In genomic region chr1:109771712-109772657, GRCh38 we compare ENCODE assay signal across 24 cellular contexts. TPM values are rescaled to one million over a fixed set of nuclear protein-coding genes. Genes with fewer than 3 reads are reported as not detected.
DNase-seq lines count a peak whose midpoint lies in the region; ATAC-seq and TF ChIP-seq lines count a peak whose summit lies in the region.
"Had no signal": no experiment of that assay in that cellular context is flagged by ENCODE, and none has a peak within 500 bp of the region (broad histone marks: within the 10 kb centered on the region; RNA-seq: fewer than 3 reads in every experiment).

No MANE protein-coding gene starts in this region.

- H3K18ac ChIP-seq in mesenchymal stem cell (ENCODE audit: low read depth in 1 of 2, low read length in 2 of 2) = peak overlapping the region in 1 of 2 experiments; percentile 16

- H3K27ac ChIP-seq in dorsolateral prefrontal cortex (peak overlapping the region in 42 of 59 donors; percentile 6 to 82 (median 51)), mesenchymal stem cell (ENCODE audit: low read length, poor library complexity, severe bottlenecking) (no peak overlapping the region), transverse colon (no peak overlapping the region)

- no peaks in the 10 kb centered on the region for H3K27me3 ChIP-seq in dorsolateral prefrontal cortex
- H3K27me3 ChIP-seq in mesenchymal stem cell (ENCODE audit: control insufficient read depth in 1 of 2, insufficient read depth in 1 of 2, low read length in 2 of 2) = no peaks in the 10 kb centered on the region
- no peaks in the 10 kb centered on the region for H3K27me3 ChIP-seq in transverse colon

- H4K91ac ChIP-seq in mesenchymal stem cell (ENCODE audit: low read length) = no peak overlapping the region

- no peak overlapping the region for H2AFZ ChIP-seq in mesenchymal stem cell (ENCODE audit: low read depth, low read length)

- no peak for TF ChIP-seq POLR2A in transverse colon (IDR thresholded peaks at IDR 0.05)

- ATAC-seq in activated naive CD8-positive, alpha-beta T cell treated with anti-CD3 and anti-CD28 coated beads, Interleukin-2, amount 10 ng/mL, durations not matched to agents 7 days and 5 days (ENCODE audit: low read depth) = no peak
- ATAC-seq in GM18519 (IDR thresholded peaks at IDR 0.05; ENCODE audit: low FRiP score, unreplicated experiment) = no peak

- H3K14ac ChIP-seq in mesenchymal stem cell (ENCODE audit: low read length in 2 of 2) = no peak overlapping the region

- TF ChIP-seq CTCF in dorsolateral prefrontal cortex (IDR thresholded peaks at IDR 0.05 in 54 of 56, conservative IDR thresholded peaks at IDR 0.05 in 2 of 56; ENCODE audit: low read depth in 1 of 56, partially characterized antibody in 56 of 56) = no peak
- TF ChIP-seq CTCF in transverse colon (IDR thresholded peaks at IDR 0.05) = no peak

- DNase-seq in activated naive CD8-positive, alpha-beta T cell treated with anti-CD3 and anti-CD28 coated beads, Interleukin-2, amount 10 ng/mL, durations not matched to agents 7 days and 5 days = peak; percentile 19
- DNase-seq in activated naive CD8-positive, alpha-beta T cell treated with anti-CD3 and anti-CD28 coated beads for 36 hours = no peak
- DNase-seq in dorsolateral prefrontal cortex = peak in 4 of 10 donors; percentile 1 to 25 (median 20)
- DNase-seq in mesenchymal stem cell = no peak
- DNase-seq in transverse colon = peak; percentile 27
- DNase-seq in RPMI8226 = no peak
- no peak for DNase-seq in HT-29 (ENCODE audit: low spot score)
- DNase-seq: central memory CD4-positive, alpha-beta T cell; DMS153; endodermal cell; MM.1S; NCI-H1694 treated with DMSO at 0.1 percent for 48 hours; NCI-H2227 treated with DMSO at 0.1 percent for 48 hours; retina; stimulated activated naive CD4-positive, alpha-beta T cell treated with Interleukin-2 at 50 U/mL for 16 hours; T-helper 1 cell had no signal

- peaks cover 3% of the 10 kb centered on the region for H3K27me3 Mint-ChIP-seq in activated naive CD8-positive, alpha-beta T cell treated with anti-CD3 and anti-CD28 coated beads, Interleukin-2, amount 10 ng/mL, durations not matched to agents 7 days and 5 days
- H3K27me3 Mint-ChIP-seq in activated naive CD8-positive, alpha-beta T cell treated with anti-CD3 and anti-CD28 coated beads for 36 hours = peaks cover 6% of the 10 kb centered on the region

- 78% methylated on average over 7 of the region's 10 CpGs for WGBS in mesenchymal stem cell
- 66% methylated on average over 10 of the region's 10 CpGs; no CpG with 5 or more reads in 1 of the 2 donors for WGBS in transverse colon (ENCODE audit: low coverage in 1 of 2), 2 donors

- no peak overlapping the region for H3K23ac ChIP-seq in mesenchymal stem cell (ENCODE audit: low read length in 2 of 2)

- no peak overlapping the region for H2AK5ac ChIP-seq in mesenchymal stem cell (ENCODE audit: low read length, severe bottlenecking)

- H3K4me2 ChIP-seq in mesenchymal stem cell (ENCODE audit: low read length, poor library complexity, severe bottlenecking) = no peak overlapping the region

- H3K4me3 Mint-ChIP-seq in activated naive CD8-positive, alpha-beta T cell treated with anti-CD3 and anti-CD28 coated beads, Interleukin-2, amount 10 ng/mL, durations not matched to agents 7 days and 5 days = no peak overlapping the region
- H3K4me3 Mint-ChIP-seq in activated naive CD8-positive, alpha-beta T cell treated with anti-CD3 and anti-CD28 coated beads for 36 hours = no peak overlapping the region
- H3K4me3 Mint-ChIP-seq: activated T-helper 1 cell treated with anti-CD3 and anti-CD28 coated beads, Interleukin-12 subunit alpha, Interleukin-12 subunit beta, Interleukin-2, Interleukin-4 antibody, amounts not matched to agents 30 ng/mL and 10 ng/mL and 1 ng/mL, durations not matched to agents 14 hours and 24 hours and 36 hours; CD14-positive monocyte; endodermal cell; memory B cell; neural crest cell; type B pancreatic cell had no signal

- H3K9me3 Mint-ChIP-seq in activated naive CD8-positive, alpha-beta T cell treated with anti-CD3 and anti-CD28 coated beads, Interleukin-2, amount 10 ng/mL, durations not matched to agents 7 days and 5 days = no peaks in the 10 kb centered on the region
- H3K9me3 Mint-ChIP-seq in activated naive CD8-positive, alpha-beta T cell treated with anti-CD3 and anti-CD28 coated beads for 36 hours = no peaks in the 10 kb centered on the region
- H3K9me3 Mint-ChIP-seq: activated T-helper 1 cell treated with anti-CD3 and anti-CD28 coated beads, Interleukin-12 subunit alpha, Interleukin-12 subunit beta, Interleukin-2, Interleukin-4 antibody, amounts not matched to agents 30 ng/mL and 10 ng/mL and 1 ng/mL, durations not matched to agents 14 hours and 24 hours and 36 hours; CD14-positive monocyte; endodermal cell; memory B cell; neural crest cell; type B pancreatic cell had no signal

- no peaks in the 10 kb centered on the region for H3K79me1 ChIP-seq in mesenchymal stem cell (replicated peaks; ENCODE audit: low read length, poor library complexity, severe bottlenecking)

- H3K36me3 ChIP-seq in mesenchymal stem cell (ENCODE audit: control insufficient read depth in 1 of 2, insufficient read depth in 2 of 2, low read depth in 1 of 2, low read length in 2 of 2) (no peaks in the 10 kb centered on the region), transverse colon (no peaks in the 10 kb centered on the region)

- intact Hi-C loops in dorsolateral prefrontal cortex (cut with DNase I) = loop anchor here (2.0 to 5.0 kb wide), 4 partner anchors 115 to 225 kb away; partner anchors contain the start of gene GSTM4 (in 1 of the 2)
- intact Hi-C loops in transverse colon (cut with DNase I; ENCODE audit: low total_unique reads) = loop anchor here (2.0 to 5.0 kb wide), 2 partner anchors 130 to 231 kb away; no protein-coding TSS in a partner anchor

- POLR2A ChIA-PET in activated naive CD8-positive, alpha-beta T cell treated with anti-CD3 and anti-CD28 coated beads, Interleukin-2, amount 10 ng/mL, durations not matched to agents 7 days and 5 days (lab: Charles Lee) = no interaction called here

- no peak overlapping the region for H3K4ac ChIP-seq in mesenchymal stem cell (ENCODE audit: low read depth in 1 of 2, low read length in 2 of 2)

- H3K27ac Mint-ChIP-seq in activated naive CD8-positive, alpha-beta T cell treated with anti-CD3 and anti-CD28 coated beads, Interleukin-2, amount 10 ng/mL, durations not matched to agents 7 days and 5 days = no peak overlapping the region
- H3K27ac Mint-ChIP-seq in activated naive CD8-positive, alpha-beta T cell treated with anti-CD3 and anti-CD28 coated beads for 36 hours = no peak overlapping the region
- H3K27ac Mint-ChIP-seq: activated T-helper 1 cell treated with anti-CD3 and anti-CD28 coated beads, Interleukin-12 subunit alpha, Interleukin-12 subunit beta, Interleukin-2, Interleukin-4 antibody, amounts not matched to agents 30 ng/mL and 10 ng/mL and 1 ng/mL, durations not matched to agents 14 hours and 24 hours and 36 hours; endodermal cell; memory B cell; type B pancreatic cell had no signal

- H3K9ac ChIP-seq in mesenchymal stem cell (ENCODE audit: low read length) = no peak overlapping the region

- H2BK120ac ChIP-seq in mesenchymal stem cell (ENCODE audit: low read depth, low read length) = no peak overlapping the region

- no peaks in the 10 kb centered on the region for H3K9me3 ChIP-seq in mesenchymal stem cell (ENCODE audit: control insufficient read depth, low read length)
- H3K9me3 ChIP-seq in transverse colon = no peaks in the 10 kb centered on the region

- no peak overlapping the region for H2BK15ac ChIP-seq in mesenchymal stem cell (ENCODE audit: low read depth, poor library complexity, severe bottlenecking)

- H3K36me3 Mint-ChIP-seq in activated naive CD8-positive, alpha-beta T cell treated with anti-CD3 and anti-CD28 coated beads, Interleukin-2, amount 10 ng/mL, durations not matched to agents 7 days and 5 days = no peaks in the 10 kb centered on the region
- H3K36me3 Mint-ChIP-seq in activated naive CD8-positive, alpha-beta T cell treated with anti-CD3 and anti-CD28 coated beads for 36 hours = no peaks in the 10 kb centered on the region
- H3K36me3 Mint-ChIP-seq: CD14-positive monocyte, memory B cell, type B pancreatic cell had no signal

- H2BK12ac ChIP-seq in mesenchymal stem cell (ENCODE audit: low read length in 2 of 2) = peak overlapping the region in 1 of 2 experiments; percentile 23

- peaks cover 10% of the 10 kb centered on the region for H3K4me1 Mint-ChIP-seq in activated naive CD8-positive, alpha-beta T cell treated with anti-CD3 and anti-CD28 coated beads, Interleukin-2, amount 10 ng/mL, durations not matched to agents 7 days and 5 days
- peaks cover 6% of the 10 kb centered on the region for H3K4me1 Mint-ChIP-seq in activated naive CD8-positive, alpha-beta T cell treated with anti-CD3 and anti-CD28 coated beads for 36 hours
- H3K4me1 Mint-ChIP-seq: endodermal cell had no signal

- H3K4me1 ChIP-seq in mesenchymal stem cell (ENCODE audit: control insufficient read depth, insufficient read depth, low read depth, low read length) (peaks cover 17% of the 10 kb centered on the region), transverse colon (peaks cover 0 to 10% (median 6%) of the 10 kb centered on the region in 4 donors)

- no peak for TF ChIP-seq EP300 in transverse colon (IDR thresholded peaks at IDR 0.05; ENCODE audit: low read depth)

- no peak overlapping the region for H2BK5ac ChIP-seq in mesenchymal stem cell (ENCODE audit: low read depth, low read length, poor library complexity, severe bottlenecking)

- in situ Hi-C loops in transverse colon (cut with MboI; ENCODE audit: low pct_ligation_motif_present in 1 of 4, low pct_unique_long_range_greater_than_20kb in 1 of 4, low sequenced_read_pairs in 3 of 4) = loop anchor here (5.0 to 10.0 kb wide), 5 partner anchors 117 to 227 kb away; partner anchors contain the start of genes GNAI3 (in 4 of the 4) and GSTM4 (in 1 of the 4)

- H4K8ac ChIP-seq in mesenchymal stem cell (ENCODE audit: low read length) = peak overlapping the region; percentile 5

- H3K4me3 ChIP-seq in dorsolateral prefrontal cortex = no peak overlapping the region
- H3K4me3 ChIP-seq in mesenchymal stem cell (ENCODE audit: insufficient read depth in 1 of 2, low read depth in 1 of 2, low read length in 2 of 2) = no peak overlapping the region
- no peak overlapping the region for H3K4me3 ChIP-seq in transverse colon

RNA-seq across cellular contexts. Expression of gene EPS8L3, which starts 8.3 kb away (rescaled TPM):
- not detected for total RNA-seq in activated naive CD8-positive, alpha-beta T cell treated with anti-CD3 and anti-CD28 coated beads, Interleukin-2, amount 10 ng/mL, durations not matched to agents 7 days and 5 days
- total RNA-seq in activated naive CD8-positive, alpha-beta T cell treated with anti-CD3 and anti-CD28 coated beads for 36 hours = not detected
- total RNA-seq in dorsolateral prefrontal cortex (1 to 10 TPM in 1 of 120 experiments, under 1 TPM in 1, not detected in 118; 0.81 to 1.3 TPM), transverse colon (100 to 1,000 TPM; 228 to 468 (median 363) TPM)
- polyA plus RNA-seq in mesenchymal stem cell (2013, experiment 1 of 2) = not detected
- polyA plus RNA-seq in mesenchymal stem cell (2013, experiment 2 of 2) = not detected
- total RNA-seq in HT-29 (2014; rRNA removed; shearing (Covaris generic)) = 107 and 120 TPM in 2 replicates
- total RNA-seq: activated T-helper 1 cell treated with anti-CD3 and anti-CD28 coated beads, Interleukin-12 subunit alpha, Interleukin-12 subunit beta, Interleukin-2, Interleukin-4 antibody, amounts not matched to agents 30 ng/mL and 10 ng/mL and 1 ng/mL, durations not matched to agents 14 hours and 24 hours and 36 hours; endodermal cell; fibroblast of lung; HT1080; neural crest cell had no signal
- polyA plus RNA-seq: CD14-positive monocyte, fibroblast of lung had no signal

RNA-seq across cellular contexts. Expression of gene GSTM3, which starts 31.1 kb away (rescaled TPM):
- total RNA-seq in activated naive CD8-positive, alpha-beta T cell treated with anti-CD3 and anti-CD28 coated beads, Interleukin-2, amount 10 ng/mL, durations not matched to agents 7 days and 5 days = 1 to 10 TPM; 5.0 TPM
- 10 to 100 TPM; 21.4 to 25.4 TPM for total RNA-seq in activated naive CD8-positive, alpha-beta T cell treated with anti-CD3 and anti-CD28 coated beads for 36 hours
- total RNA-seq in dorsolateral prefrontal cortex = 100 to 1,000 TPM in 35 of 120 experiments, 10 to 100 TPM in 85; 34.5 to 187 (median 81.8) TPM
- 203 TPM for polyA plus RNA-seq in mesenchymal stem cell (2013, experiment 1 of 2)
- polyA plus RNA-seq in mesenchymal stem cell (2013, experiment 2 of 2) = 207 TPM
- total RNA-seq in transverse colon = 10 to 100 TPM in 3 of 4 donors, 1 to 10 TPM in 1; 8.2 to 34.1 (median 24.3) TPM
- total RNA-seq in HT-29 (2014; rRNA removed; shearing (Covaris generic)) = not detected in 2 replicates

RNA-seq across cellular contexts. Expression of gene GSTM5, which starts 59.9 kb away (rescaled TPM):
- not detected for total RNA-seq in activated naive CD8-positive, alpha-beta T cell treated with anti-CD3 and anti-CD28 coated beads, Interleukin-2, amount 10 ng/mL, durations not matched to agents 7 days and 5 days
- total RNA-seq in activated naive CD8-positive, alpha-beta T cell treated with anti-CD3 and anti-CD28 coated beads for 36 hours = under 1 TPM in 1 of 2 experiments, not detected in 1; 0.06 TPM
- total RNA-seq in dorsolateral prefrontal cortex (100 to 1,000 TPM in 1 of 120 experiments, 10 to 100 TPM in 97, 1 to 10 TPM in 22; 1.8 to 148 (median 23.0) TPM), transverse colon (1 to 10 TPM in 2 of 4 donors, not detected in 2; 1.2 to 1.4 TPM)
- polyA plus RNA-seq in mesenchymal stem cell (2013, experiment 1 of 2) = not detected
- polyA plus RNA-seq in mesenchymal stem cell (2013, experiment 2 of 2) = not detected
- not detected in 2 replicates for total RNA-seq in HT-29 (2014; rRNA removed; shearing (Covaris generic))
- total RNA-seq: HT1080 had no signal
- polyA plus RNA-seq: CD14-positive monocyte had no signal

Comparison
In these comparisons a context has a peak if more than half of its experiments do, and no peak if none do; other contexts are left out.
1. DNase-seq: peak in activated naive CD8-positive, alpha-beta T cell treated with anti-CD3 and anti-CD28 coated beads, Interleukin-2, amount 10 ng/mL, durations not matched to agents 7 days and 5 days (single experiment) and transverse colon (single experiment); none in activated naive CD8-positive, alpha-beta T cell treated with anti-CD3 and anti-CD28 coated beads for 36 hours (single experiment), mesenchymal stem cell (single experiment), RPMI8226 (single experiment) and HT-29 (single experiment).
2. H3K27ac ChIP-seq: peak in dorsolateral prefrontal cortex (42 of 59); none in mesenchymal stem cell (single experiment) and transverse colon (0 of 4).
3. RNA of gene EPS8L3, which starts 8.3 kb away (total RNA-seq): 228 to 468 TPM in transverse colon and 107 to 120 TPM in HT-29; not detected in activated naive CD8-positive, alpha-beta T cell treated with anti-CD3 and anti-CD28 coated beads, Interleukin-2, amount 10 ng/mL, durations not matched to agents 7 days and 5 days, not detected in activated naive CD8-positive, alpha-beta T cell treated with anti-CD3 and anti-CD28 coated beads for 36 hours and 0.81 to 1.3 TPM in dorsolateral prefrontal cortex; every median in the first group is over 10 times any median in the second.